ENCODE assay signal across 8 cellular contexts in the genomic region with DNA sequence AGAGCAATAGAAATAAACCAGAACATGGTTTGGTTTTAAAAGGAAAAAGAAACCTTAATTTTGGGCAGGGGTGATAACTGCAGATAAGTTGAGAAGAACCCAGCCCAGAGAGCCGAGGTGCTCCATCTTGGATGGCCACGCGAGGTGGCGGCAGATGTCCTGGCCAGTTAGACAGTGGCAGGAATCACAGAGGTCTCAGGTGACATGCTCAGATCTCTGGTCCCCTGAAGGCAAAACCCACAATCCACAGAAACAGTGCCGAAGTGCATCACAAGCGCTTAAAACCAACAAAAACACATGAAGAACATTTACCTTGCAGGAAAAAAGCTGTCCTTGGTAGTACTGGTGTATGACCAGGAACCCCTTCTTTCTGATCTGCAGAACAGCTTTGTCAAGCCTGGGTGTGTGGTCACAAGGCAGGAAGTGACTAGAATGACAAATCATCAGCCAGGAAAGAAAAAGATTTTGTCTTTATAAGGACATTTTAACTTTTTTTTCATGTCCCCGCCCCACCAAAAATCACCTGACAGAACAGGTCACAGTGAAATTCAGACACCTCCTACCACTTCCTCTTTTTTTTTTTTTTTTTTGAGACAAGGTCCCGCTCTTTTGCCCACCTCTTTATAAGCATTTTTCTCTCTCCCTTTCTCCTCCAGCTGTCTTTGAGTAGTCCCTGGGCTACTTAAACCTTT. TPM values are rescaled to one million over a fixed set of nuclear protein-coding genes. Genes with fewer than 3 reads are reported as not detected.
DNase-seq lines count a peak whose midpoint lies in the region; ATAC-seq and TF ChIP-seq lines count a peak whose summit lies in the region.

Gene LCP1, minus strand, starts transcription at position 379 of the 692 bp plus-strand sequence. CDS start 22,515 bp downstream, outside the sequence.

- in situ Hi-C loops in GM13977 (cut with MboI; ENCODE audit: low pct_unique_long_range_greater_than_20kb, low sequenced_read_pairs, unreplicated experiment), result no loop called here

- DNase-seq in GM13977 (ENCODE audit: low spot score) (peak; percentile 61), NCI-H774 (lab: John Stamatoyannopoulos, UW) (peak; percentile 23), left ventricle myocardium superior (no peak), SW 1271 (lab: John Stamatoyannopoulos, UW) (no peak), hepatic stellate cell (ENCODE audit: low spot score) (no peak)
- DNase-seq in activated CD8-positive, alpha-beta memory T cell treated with anti-CD3 and anti-CD28 coated beads for 4 hours (ENCODE audit: low read depth in 2 of 2), result peak; percentile 62 to 75
- DNase-seq in stimulated activated CD4-positive, alpha-beta T cell treated with anti-CD3 and anti-CD28 coated beads, Interleukin-4, amount 100 ng/mL, for 48 hours (ENCODE audit: low read depth in 2 of 2), result peak; percentile 48 to 71

- intact Hi-C loops in left ventricle myocardium superior (cut with micrococcal nuclease), result no loop called here

- TF ChIP-seq CTCF in GM13977 (IDR thresholded peaks at IDR 0.05; ENCODE audit: extremely low read depth, insufficient read depth, missing control alignments), result no peak

- peak; percentile 65 for ATAC-seq in HG02678 (IDR thresholded peaks at IDR 0.05; ENCODE audit: unreplicated experiment)
- peak; percentile 52 for ATAC-seq in left ventricle myocardium superior

RNA-seq across cellular contexts. Expression of gene LCP1, which starts in this region (rescaled TPM):
- 22.9 TPM for total RNA-seq in left ventricle myocardium superior

Comparison
In these comparisons a context has a peak if more than half of its experiments do, and no peak if none do; other contexts are left out.
1. DNase-seq: peak in GM13977 (single experiment), NCI-H774 (single experiment), activated CD8-positive, alpha-beta memory T cell treated with anti-CD3 and anti-CD28 coated beads for 4 hours (2 of 2) and stimulated activated CD4-positive, alpha-beta T cell treated with anti-CD3 and anti-CD28 coated beads, Interleukin-4, amount 100 ng/mL, for 48 hours (2 of 2); none in left ventricle myocardium superior (single experiment), SW 1271 (0 of 2) and hepatic stellate cell (single experiment).